ENCODE assay signal across 24 cellular contexts in the genomic region with DNA sequence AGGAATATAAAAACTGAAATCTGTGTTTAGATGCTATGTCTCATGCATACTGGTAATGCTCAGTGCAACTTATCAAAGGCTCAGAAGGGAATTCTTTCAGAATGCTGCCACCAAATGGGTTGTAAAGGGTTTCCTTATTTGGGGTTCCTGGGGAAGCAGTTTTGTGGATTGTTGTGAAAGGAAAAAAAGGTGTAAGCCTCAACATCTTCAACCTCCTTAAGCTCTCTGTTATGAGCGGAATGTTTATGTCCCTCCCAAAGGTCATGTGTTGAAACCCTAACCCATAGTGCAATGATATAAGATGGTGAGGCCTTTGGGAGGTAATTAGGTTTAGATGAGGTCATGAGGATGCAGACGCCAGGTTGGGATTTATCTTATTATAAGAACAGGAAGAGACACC. TPM values are rescaled to one million over a fixed set of nuclear protein-coding genes. Genes with fewer than 3 reads are reported as not detected.
A peak's percentile ranks its signal among the peaks of the same experiment; 100 is the strongest.
DNase-seq lines count a peak whose midpoint lies in the region; ATAC-seq and TF ChIP-seq lines count a peak whose summit lies in the region.
"Had no signal": no experiment of that assay in that cellular context is flagged by ENCODE, and none has a peak within 500 bp of the region (broad histone marks: within the 10 kb centered on the region; RNA-seq: fewer than 3 reads in every experiment).

No MANE protein-coding gene starts in this region.

- intact Hi-C loops in esophagus muscularis mucosa (cut with DNase I) = no loop called here

- H3K9me3 Mint-ChIP-seq in WTC11 (peaks cover 13% of the 10 kb centered on the region), nephron progenitor cell (peaks cover 7% of the 10 kb centered on the region), type B pancreatic cell (no peaks in the 10 kb centered on the region)
- no peaks in the 10 kb centered on the region for H3K9me3 Mint-ChIP-seq in activated T-cell treated with anti-CD3 and anti-CD28 coated beads, Interleukin-2, amount 50 U/mL, for 24 hours
- H3K9me3 Mint-ChIP-seq: H9, neural progenitor cell had no signal

- H3K27me3 ChIP-seq in esophagus muscularis mucosa = no peaks in the 10 kb centered on the region
- H3K27me3 ChIP-seq: neural progenitor cell had no signal

- WGBS in esophagus muscularis mucosa = 56% methylated on average over 2 of the region's 2 CpGs

- H3K9me3 ChIP-seq in esophagus muscularis mucosa = no peaks in the 10 kb centered on the region

- CTCF ChIA-PET in WTC11 (lab: Charles Lee) = interaction anchor here (1.0 kb wide), 1 partner anchor 151 kb away, joined by 3 read pairs; no protein-coding TSS in a partner anchor

- ATAC-seq in WTC11 = peak; percentile 23
- ATAC-seq: activated CD4-positive, CD25-positive, alpha-beta regulatory T cell treated with anti-CD3 and anti-CD28 coated beads, Interleukin-2, amount 50 U/mL, for 24 hours had no signal

- POLR2A ChIA-PET in WTC11 (lab: Charles Lee) = no interaction called here

- no peaks in the 10 kb centered on the region for H3K36me3 ChIP-seq in esophagus muscularis mucosa
- H3K36me3 ChIP-seq: neural progenitor cell had no signal

- H3K4me1 Mint-ChIP-seq in WTC11 = peaks cover 82% of the 10 kb centered on the region
- peaks cover 39% of the 10 kb centered on the region for H3K4me1 Mint-ChIP-seq in nephron progenitor cell
- peaks cover 15% of the 10 kb centered on the region for H3K4me1 Mint-ChIP-seq in type B pancreatic cell (ENCODE audit: unreplicated experiment)
- H3K4me1 Mint-ChIP-seq in activated T-cell treated with anti-CD3 and anti-CD28 coated beads, Interleukin-2, amount 50 U/mL, for 24 hours (ENCODE audit: low read depth) = no peaks in the 10 kb centered on the region

- H3K4me1 ChIP-seq in esophagus muscularis mucosa = peaks cover 7 to 20% (median 16%) of the 10 kb centered on the region in 4 donors
- H3K4me1 ChIP-seq: neural progenitor cell had no signal

- TF ChIP-seq POLR2A in esophagus muscularis mucosa (IDR thresholded peaks at IDR 0.05; ENCODE audit: low read depth) = no peak

- H3K4me3 ChIP-seq in esophagus muscularis mucosa = no peak overlapping the region
- H3K4me3 ChIP-seq: neural progenitor cell had no signal

- TF ChIP-seq CTCF in WTC11 (IDR thresholded peaks at IDR 0.05) (no peak), esophagus muscularis mucosa (IDR thresholded peaks at IDR 0.05) (no peak), nephron progenitor cell (IDR thresholded peaks at IDR 0.05) (no peak), type B pancreatic cell (conservative IDR thresholded peaks at IDR 0.05) (no peak)

- peak overlapping the region; percentile 43 to 66 (median 49) for H3K27ac ChIP-seq in esophagus muscularis mucosa (replicated peaks in 1 of 4)
- H3K27ac ChIP-seq: C4-2B, neural progenitor cell had no signal

- TF ChIP-seq EP300 in esophagus muscularis mucosa (IDR thresholded peaks at IDR 0.05) = no peak

- DNase-seq in WTC11 (ENCODE audit: low spot score) (no peak), esophagus muscularis mucosa (ENCODE audit: extremely low spot score) (no peak), nephron progenitor cell (no peak), type B pancreatic cell (ENCODE audit: extremely low spot score, unreplicated experiment) (no peak), MV-4-11 (lab: John Stamatoyannopoulos, UW) (no peak), NCI-H1092 treated with DMSO at 0.1 percent for 48 hours (lab: John Stamatoyannopoulos, UW) (no peak)
- no peak for DNase-seq in activated T-cell treated with anti-CD3 and anti-CD28 coated beads, Interleukin-2, amount 50 U/mL, for 24 hours
- DNase-seq: activated CD4-positive, alpha-beta T cell treated with anti-CD3 and anti-CD28 coated beads, Interleukin-2, amount 50 U/mL, for 48 hours; Calu3; central memory CD4-positive, alpha-beta T cell; DMS79 treated with DMSO at 0.1 percent for 48 hours; GF-D8; H9; NCI-H1092; NCI-H187; NCI-H226; posterior cingulate gyrus; stimulated activated naive CD4-positive, alpha-beta T cell treated with Interleukin-2 at 50 U/mL for 16 hours; T-helper 1 cell had no signal

- H3K4me3 Mint-ChIP-seq in WTC11 (no peak overlapping the region), nephron progenitor cell (no peak overlapping the region), type B pancreatic cell (no peak overlapping the region)
- H3K4me3 Mint-ChIP-seq in activated T-cell treated with anti-CD3 and anti-CD28 coated beads, Interleukin-2, amount 50 U/mL, for 24 hours = no peak overlapping the region
- H3K4me3 Mint-ChIP-seq: activated naive CD8-positive, alpha-beta T cell; H9; IgD-negative memory B cell; neural progenitor cell had no signal

- H3K27ac Mint-ChIP-seq in WTC11 = peak overlapping the region; percentile 42
- H3K27ac Mint-ChIP-seq in nephron progenitor cell = peak overlapping the region; percentile 68
- peak overlapping the region; percentile 73 for H3K27ac Mint-ChIP-seq in type B pancreatic cell
- no peak overlapping the region for H3K27ac Mint-ChIP-seq in activated T-cell treated with anti-CD3 and anti-CD28 coated beads, Interleukin-2, amount 50 U/mL, for 24 hours
- H3K27ac Mint-ChIP-seq: activated naive CD8-positive, alpha-beta T cell; IgD-negative memory B cell; neural progenitor cell had no signal

- H3K27me3 Mint-ChIP-seq in WTC11 (ENCODE audit: low read depth) (no peaks in the 10 kb centered on the region), nephron progenitor cell (ENCODE audit: low read depth, poor library complexity) (no peaks in the 10 kb centered on the region), type B pancreatic cell (no peaks in the 10 kb centered on the region)
- H3K27me3 Mint-ChIP-seq in activated T-cell treated with anti-CD3 and anti-CD28 coated beads, Interleukin-2, amount 50 U/mL, for 24 hours = peaks cover 14% of the 10 kb centered on the region

- peaks cover 11% of the 10 kb centered on the region for H3K36me3 Mint-ChIP-seq in WTC11
- H3K36me3 Mint-ChIP-seq in nephron progenitor cell (ENCODE audit: low read depth) = peaks cover 4% of the 10 kb centered on the region
- no peaks in the 10 kb centered on the region for H3K36me3 Mint-ChIP-seq in type B pancreatic cell
- H3K36me3 Mint-ChIP-seq in activated T-cell treated with anti-CD3 and anti-CD28 coated beads, Interleukin-2, amount 50 U/mL, for 24 hours (ENCODE audit: low read depth) = no peaks in the 10 kb centered on the region
- H3K36me3 Mint-ChIP-seq: IgD-negative memory B cell, neural progenitor cell had no signal

TF ChIP-seq in WTC11, 78 proteins besides CTCF, POLR2A, EP300 and RAD21 (continues in another document):
- TF ChIP-seq NFE2L1 (CRISPR knock-in tag; IDR thresholded peaks at IDR 0.05) = no peak
- no peak for TF ChIP-seq PRDM15 (CRISPR knock-in tag; IDR thresholded peaks at IDR 0.05)
- no peak for TF ChIP-seq ZNF281 (CRISPR knock-in tag; IDR thresholded peaks at IDR 0.05)

RNA-seq across cellular contexts. Expression of gene GNA14, which starts 41.6 kb away (rescaled TPM):
- total RNA-seq in WTC11 (2021) = 20.4 to 26.7 TPM (median 21.0 TPM) in 3 replicates
- 1 to 10 TPM; 4.7 to 9.4 (median 7.4) TPM for total RNA-seq in esophagus muscularis mucosa
- total RNA-seq in type B pancreatic cell (ENCODE audit: low replicate concordance) = 1.4 TPM in 1 of 2 replicates, not detected in the other
- total RNA-seq: Calu3 had no signal
